17 cellular contexts compared by ENCODE assay signal in genomic region chr3:40267940-40268707, GRCh38. TPM values are rescaled to one million over a fixed set of nuclear protein-coding genes. Genes with fewer than 3 reads are reported as not detected.
A peak's percentile ranks its signal among the peaks of the same experiment; 100 is the strongest.
DNase-seq lines count a peak whose midpoint lies in the region; ATAC-seq and TF ChIP-seq lines count a peak whose summit lies in the region.
"Had no signal": no experiment of that assay in that cellular context is flagged by ENCODE, and none has a peak within 500 bp of the region (broad histone marks: within the 10 kb centered on the region; RNA-seq: fewer than 3 reads in every experiment).

No MANE protein-coding gene starts in this region.

- H3K4me3 Mint-ChIP-seq in activated naive CD8-positive, alpha-beta T cell treated with anti-CD3 and anti-CD28 coated beads for 36 hours: no peak overlapping the region
- H3K4me3 Mint-ChIP-seq: activated CD4-positive, alpha-beta T cell treated with anti-CD3 and anti-CD28 coated beads, Interleukin-2, amount 10 ng/mL, durations not matched to agents 7 days and 5 days; H9 had no signal

- peaks cover 6% of the 10 kb centered on the region for H3K9me3 ChIP-seq in left ventricle myocardium inferior (replicated peaks)
- H3K9me3 ChIP-seq: gastroesophageal sphincter, MG63 had no signal

- ATAC-seq in Right ventricle myocardium superior (ENCODE audit: poor library complexity) (peak; percentile 84), SK-N-SH treated with all-trans-retinoic acid at 6 μM for 48 hours (peak; percentile 64), GM18519 (IDR thresholded peaks at IDR 0.05; ENCODE audit: low FRiP score, unreplicated experiment) (no peak), GM21381 (IDR thresholded peaks at IDR 0.05; ENCODE audit: unreplicated experiment) (no peak)
- ATAC-seq: gastroesophageal sphincter had no signal

- H3K4me3 ChIP-seq in left ventricle myocardium inferior: no peak overlapping the region
- H3K4me3 ChIP-seq: gastroesophageal sphincter, MG63, smooth muscle cell had no signal

- H3K4me1 ChIP-seq in left ventricle myocardium inferior: peaks cover 19% of the 10 kb centered on the region
- H3K4me1 ChIP-seq: gastroesophageal sphincter had no signal

- no peak for DNase-seq in Right ventricle myocardium superior
- DNase-seq in left ventricle myocardium inferior: no peak
- peak; percentile 59 for DNase-seq in islet precursor cell
- DNase-seq in stimulated activated CD4-positive, alpha-beta T cell treated with anti-CD3 and anti-CD28 coated beads, Interleukin-15, amount 100 ng/mL, for 24 hours: no peak
- DNase-seq in activated naive CD8-positive, alpha-beta T cell treated with anti-CD3 and anti-CD28 coated beads for 36 hours: no peak
- DNase-seq: activated CD4-positive, alpha-beta T cell treated with anti-CD3 and anti-CD28 coated beads, Interleukin-2, amount 10 ng/mL, durations not matched to agents 7 days and 5 days; Calu3; effector CD4-positive, alpha-beta T cell; H9; MG63; NCI-H2171; stimulated activated naive CD4-positive, alpha-beta T cell had no signal

- H3K27me3 ChIP-seq in left ventricle myocardium inferior (ENCODE audit: low read depth): no peaks in the 10 kb centered on the region
- H3K27me3 ChIP-seq: gastroesophageal sphincter, MG63 had no signal

- no peak overlapping the region for H3K27ac Mint-ChIP-seq in activated naive CD8-positive, alpha-beta T cell treated with anti-CD3 and anti-CD28 coated beads for 36 hours
- H3K27ac Mint-ChIP-seq: activated CD4-positive, alpha-beta T cell treated with anti-CD3 and anti-CD28 coated beads, Interleukin-2, amount 10 ng/mL, durations not matched to agents 7 days and 5 days; H9 had no signal

- TF ChIP-seq CTCF in left ventricle myocardium inferior (IDR thresholded peaks at IDR 0.05; ENCODE audit: borderline replicate concordance): no peak

- H3K27me3 Mint-ChIP-seq in activated naive CD8-positive, alpha-beta T cell treated with anti-CD3 and anti-CD28 coated beads for 36 hours: no peaks in the 10 kb centered on the region
- H3K27me3 Mint-ChIP-seq: activated CD4-positive, alpha-beta T cell treated with anti-CD3 and anti-CD28 coated beads, Interleukin-2, amount 10 ng/mL, durations not matched to agents 7 days and 5 days had no signal

- intact Hi-C loops in Right ventricle myocardium superior (cut with DNase I) (no loop called here), left ventricle myocardium inferior (cut with micrococcal nuclease) (no loop called here)

- H3K4me1 Mint-ChIP-seq in activated naive CD8-positive, alpha-beta T cell treated with anti-CD3 and anti-CD28 coated beads for 36 hours: peaks cover 5% of the 10 kb centered on the region
- H3K4me1 Mint-ChIP-seq: activated CD4-positive, alpha-beta T cell treated with anti-CD3 and anti-CD28 coated beads, Interleukin-2, amount 10 ng/mL, durations not matched to agents 7 days and 5 days had no signal

- H3K36me3 Mint-ChIP-seq in activated naive CD8-positive, alpha-beta T cell treated with anti-CD3 and anti-CD28 coated beads for 36 hours: peaks cover 3% of the 10 kb centered on the region

- no peak overlapping the region for H3K27ac ChIP-seq in left ventricle myocardium inferior (replicated peaks)
- H3K27ac ChIP-seq: gastroesophageal sphincter had no signal

- no peaks in the 10 kb centered on the region for H3K36me3 ChIP-seq in left ventricle myocardium inferior
- H3K36me3 ChIP-seq: gastroesophageal sphincter, MG63 had no signal

- H3K9me3 Mint-ChIP-seq in activated naive CD8-positive, alpha-beta T cell treated with anti-CD3 and anti-CD28 coated beads for 36 hours: peaks cover 2% of the 10 kb centered on the region
- H3K9me3 Mint-ChIP-seq: H9 had no signal

TF ChIP-seq in SK-N-SH treated with all-trans-retinoic acid at 6 μM for 48 hours, 23 proteins besides CTCF, POLR2A, EP300 and RAD21:
- TF ChIP-seq ARNTL (CRISPR knock-in tag; IDR thresholded peaks at IDR 0.05; ENCODE audit: borderline replicate concordance, low read depth) (no peak), TCF4 (CRISPR knock-in tag; IDR thresholded peaks at IDR 0.05; ENCODE audit: borderline replicate concordance) (peak; percentile 86), ZNF8 (CRISPR knock-in tag; IDR thresholded peaks at IDR 0.05) (0 out of 2 replicates have a peak, but pooled peaks have one; percentile 50), TSHZ2 (CRISPR knock-in tag; IDR thresholded peaks at IDR 0.05) (0 out of 2 replicates have a peak, but pooled peaks have one; percentile 45), ZFP30 (CRISPR knock-in tag; IDR thresholded peaks at IDR 0.05) (no peak)

RNA-seq across cellular contexts. Expression of gene EIF1B, which starts 41.4 kb away (rescaled TPM):
- total RNA-seq in Right ventricle myocardium superior (339 TPM), left ventricle myocardium inferior (416 TPM)
- total RNA-seq in activated naive CD8-positive, alpha-beta T cell treated with anti-CD3 and anti-CD28 coated beads for 36 hours: 10 to 100 TPM; 54.2 to 56.5 TPM

Comparison
In these comparisons a context has a peak if more than half of its experiments do, and no peak if none do; other contexts are left out.
1. ATAC-seq: peak in Right ventricle myocardium superior (single experiment) and SK-N-SH treated with all-trans-retinoic acid at 6 μM for 48 hours (single experiment); none in GM18519 (single experiment) and GM21381 (single experiment).